ENCODE assay signal across 16 cellular contexts in the genomic region with DNA sequence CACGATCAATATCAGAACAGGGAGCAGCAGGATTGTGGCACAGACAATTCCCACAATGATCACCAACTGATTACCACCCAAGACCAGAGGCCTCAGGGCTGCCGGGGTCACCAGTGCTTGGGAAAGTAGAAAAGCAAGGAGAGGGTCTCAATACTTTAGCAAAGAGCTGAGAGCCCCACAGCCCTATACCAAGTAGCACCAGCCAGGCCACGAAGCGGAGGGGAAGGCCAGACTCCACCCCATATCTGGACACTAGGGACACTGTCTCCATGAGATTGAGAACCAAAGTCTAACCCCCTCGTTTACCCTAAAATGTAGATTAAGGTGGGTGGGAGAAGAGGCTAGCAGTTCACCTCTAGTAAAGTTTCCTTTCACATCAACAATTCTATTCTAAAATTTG. TPM values are rescaled to one million over a fixed set of nuclear protein-coding genes. Genes with fewer than 3 reads are reported as not detected.
DNase-seq lines count a peak whose midpoint lies in the region; ATAC-seq and TF ChIP-seq lines count a peak whose summit lies in the region.
"Had no signal": no experiment of that assay in that cellular context is flagged by ENCODE, and none has a peak within 500 bp of the region (broad histone marks: within the 10 kb centered on the region; RNA-seq: fewer than 3 reads in every experiment).

No MANE protein-coding gene starts in this region.

- ATAC-seq in activated T-cell treated with anti-CD3 and anti-CD28 coated beads, Interleukin-2, amount 50 U/mL, for 4 hours, result peak; percentile 7 to 10
- no peak for ATAC-seq in T-helper 17 cell
- ATAC-seq in GM18870 (IDR thresholded peaks at IDR 0.05; ENCODE audit: unreplicated experiment), result no peak
- ATAC-seq: A549, GM12878, GM23338 had no signal

- no peak overlapping the region for H3K27ac ChIP-seq in neuronal stem cell (replicated peaks; ENCODE audit: low read length)
- no peak overlapping the region for H3K27ac ChIP-seq in OCI-LY7 (ENCODE audit: low read depth, low read length, poor library complexity, severe bottlenecking)
- H3K27ac ChIP-seq in colonic mucosa, result no peak overlapping the region
- H3K27ac ChIP-seq: A549, C4-2B had no signal

- H3K9me2 ChIP-seq in OCI-LY7 (ENCODE audit: insufficient read depth, low read length), result no peaks in the 10 kb centered on the region

- H3K9me3 ChIP-seq in T-helper 17 cell (ENCODE audit: control insufficient read depth, low read length, poor library complexity, severe bottlenecking) (no peaks in the 10 kb centered on the region), neuronal stem cell (replicated peaks in 1 of 2; ENCODE audit: control insufficient read depth in 2 of 2, insufficient read depth in 1 of 2, low read depth in 1 of 2, low read length in 2 of 2) (no peaks in the 10 kb centered on the region), OCI-LY7 (ENCODE audit: low read length) (no peaks in the 10 kb centered on the region), colonic mucosa (no peaks in the 10 kb centered on the region)
- H3K9me3 ChIP-seq: A549, BE2C had no signal

- H2AFZ ChIP-seq in neuronal stem cell (ENCODE audit: low read length) (no peak overlapping the region), OCI-LY7 (ENCODE audit: low read length) (no peak overlapping the region)
- H2AFZ ChIP-seq: GM23338 had no signal

- no peaks in the 10 kb centered on the region for H3K9me3 Mint-ChIP-seq in activated T-cell treated with anti-CD3 and anti-CD28 coated beads, Interleukin-2, amount 50 U/mL, for 4 hours
- H3K9me3 Mint-ChIP-seq: GM23338, H9 had no signal

- no peaks in the 10 kb centered on the region for H3K4me1 ChIP-seq in neuronal stem cell (ENCODE audit: control insufficient read depth in 2 of 2, insufficient read depth in 1 of 2, low read depth in 1 of 2, low read length in 2 of 2)
- H3K4me1 ChIP-seq in OCI-LY7 (ENCODE audit: insufficient read depth, low read length, poor library complexity, severe bottlenecking), result no peaks in the 10 kb centered on the region
- peaks cover 11% of the 10 kb centered on the region for H3K4me1 ChIP-seq in colonic mucosa
- H3K4me1 ChIP-seq: BE2C had no signal

- no peak overlapping the region for H2AK5ac ChIP-seq in neuronal stem cell (ENCODE audit: low read depth, low read length)

- peak overlapping the region; percentile 30 for H3K9ac ChIP-seq in neuronal stem cell (ENCODE audit: low read depth, low read length, poor library complexity)
- H3K9ac ChIP-seq in colonic mucosa (ENCODE audit: low read depth in 2 of 2, low read length in 2 of 2), result no peak overlapping the region

- H3K36me3 Mint-ChIP-seq in activated T-cell treated with anti-CD3 and anti-CD28 coated beads, Interleukin-2, amount 50 U/mL, for 4 hours (ENCODE audit: insufficient read depth), result peaks cover 19% of the 10 kb centered on the region
- peaks cover under 1% of the 10 kb centered on the region for H3K36me3 Mint-ChIP-seq in T-helper 17 cell (ENCODE audit: low read depth)

- no peak overlapping the region for H2BK5ac ChIP-seq in neuronal stem cell (ENCODE audit: low read length)

- H3K4me2 ChIP-seq in neuronal stem cell (ENCODE audit: insufficient read depth, low read length, poor library complexity, severe bottlenecking) (no peak overlapping the region), OCI-LY7 (ENCODE audit: low read length) (no peak overlapping the region)
- H3K4me2 ChIP-seq: A549, GM23338 had no signal

- H3K27me3 ChIP-seq in neuronal stem cell (ENCODE audit: control insufficient read depth in 3 of 3, insufficient read depth in 3 of 3, low read depth in 1 of 3, low read length in 3 of 3), result peaks cover 0 to 40% (median 2%) of the 10 kb centered on the region in 3 experiments
- no peaks in the 10 kb centered on the region for H3K27me3 ChIP-seq in colonic mucosa

- peaks cover 14% of the 10 kb centered on the region for H3K4me1 Mint-ChIP-seq in activated T-cell treated with anti-CD3 and anti-CD28 coated beads, Interleukin-2, amount 50 U/mL, for 4 hours (ENCODE audit: low read depth)
- H3K4me1 Mint-ChIP-seq in T-helper 17 cell, result peaks cover 11% of the 10 kb centered on the region

- H2BK12ac ChIP-seq in neuronal stem cell (ENCODE audit: low read length), result no peak overlapping the region

- H3K14ac ChIP-seq in neuronal stem cell (ENCODE audit: low read length), result no peak overlapping the region

- H3K79me1 ChIP-seq in neuronal stem cell (ENCODE audit: low read depth, low read length), result no peaks in the 10 kb centered on the region

- intact Hi-C loops in OCI-LY7 (cut with micrococcal nuclease; ENCODE audit: unreplicated experiment), result no loop called here
- intact Hi-C loops in colonic mucosa (cut with DNase I), result loop anchor here (5.0 kb wide), 1 partner anchor 152 kb away; no protein-coding TSS in a partner anchor

- H3K23ac ChIP-seq in neuronal stem cell (ENCODE audit: low read depth, low read length, poor library complexity), result no peak overlapping the region

- POLR2A ChIA-PET in OCI-LY7 (lab: Charles Lee), result interaction anchor here (2.1 kb wide), 1 partner anchor 13 kb away, joined by 4 read pairs; no protein-coding TSS in a partner anchor

- H3K27ac Mint-ChIP-seq in T-helper 17 cell, result no peak overlapping the region
- H3K27ac Mint-ChIP-seq: GM23338, H9 had no signal

- no peak overlapping the region for H3K18ac ChIP-seq in neuronal stem cell (ENCODE audit: low read length)

- H3K79me2 ChIP-seq in OCI-LY7 (ENCODE audit: insufficient read depth, low read depth, low read length), result no peaks in the 10 kb centered on the region

- TF ChIP-seq CTCF in OCI-LY7 (conservative IDR thresholded peaks at IDR 0.05; ENCODE audit: low read length) (no peak), colonic mucosa (IDR thresholded peaks at IDR 0.05) (no peak)

- H3K4me3 Mint-ChIP-seq in activated T-cell treated with anti-CD3 and anti-CD28 coated beads, Interleukin-2, amount 50 U/mL, for 4 hours, result peak overlapping the region; percentile 29
- peak overlapping the region; percentile 55 for H3K4me3 Mint-ChIP-seq in T-helper 17 cell
- H3K4me3 Mint-ChIP-seq: GM23338, H9 had no signal

- H4K20me1 ChIP-seq in OCI-LY7 (ENCODE audit: insufficient read depth, low read length), result no peaks in the 10 kb centered on the region

- no peak overlapping the region for H3K4ac ChIP-seq in neuronal stem cell (ENCODE audit: low read length)

- CTCF ChIA-PET in OCI-LY7 (lab: Charles Lee; ENCODE audit: unreplicated experiment), result no interaction called here

- WGBS in neuronal stem cell (ENCODE audit: extremely low coverage in 2 of 2, insufficient read length in 2 of 2, insufficient replicate concordance in 1 of 2), 2 donors, result no CpG with 5 or more reads among the region's 5 CpGs

- H2BK15ac ChIP-seq in neuronal stem cell (ENCODE audit: low read length), result no peak overlapping the region

- no peak overlapping the region for H4K8ac ChIP-seq in neuronal stem cell (ENCODE audit: low read depth, low read length)

- DNase-seq in activated T-cell treated with anti-CD3 and anti-CD28 coated beads, Interleukin-2, amount 50 U/mL, for 4 hours, result no peak
- no peak for DNase-seq in activated T-cell treated with anti-CD3 and anti-CD28 coated beads, Interleukin-2, amount 50 U/mL, for 1 hour
- no peak for DNase-seq in T-helper 17 cell
- no peak for DNase-seq in neuronal stem cell (ENCODE audit: low spot score)
- DNase-seq in OCI-LY7 (ENCODE audit: low spot score), result no peak
- no peak for DNase-seq in colonic mucosa
- DNase-seq: BE2C, DMS79, H9 had no signal

- H4K91ac ChIP-seq in neuronal stem cell (ENCODE audit: low read depth, low read length, poor library complexity), result no peak overlapping the region

- no peaks in the 10 kb centered on the region for H3K36me3 ChIP-seq in neuronal stem cell (replicated peaks in 1 of 2; ENCODE audit: control insufficient read depth in 2 of 2, insufficient read depth in 2 of 2, low read length in 2 of 2)
- no peaks in the 10 kb centered on the region for H3K36me3 ChIP-seq in OCI-LY7 (ENCODE audit: insufficient read depth, low read length)
- no peaks in the 10 kb centered on the region for H3K36me3 ChIP-seq in colonic mucosa
- H3K36me3 ChIP-seq: BE2C had no signal

- H3K4me3 ChIP-seq in neuronal stem cell (ENCODE audit: low read length in 2 of 2) (no peak overlapping the region), OCI-LY7 (ENCODE audit: low read depth, low read length, poor library complexity, severe bottlenecking) (no peak overlapping the region), colonic mucosa (no peak overlapping the region)
- H3K4me3 ChIP-seq: A549, GM12878, GM23338 had no signal

- no TSS peak for BruUV-seq in OCI-LY7 (replicated peaks; lab: Mats Ljungman, UMichigan)

- H2BK120ac ChIP-seq in neuronal stem cell (ENCODE audit: low read depth, low read length), result no peak overlapping the region

- H3K27me3 Mint-ChIP-seq in activated T-cell treated with anti-CD3 and anti-CD28 coated beads, Interleukin-2, amount 50 U/mL, for 4 hours (ENCODE audit: low read depth), result no peaks in the 10 kb centered on the region
- no peaks in the 10 kb centered on the region for H3K27me3 Mint-ChIP-seq in T-helper 17 cell

RNA-seq across cellular contexts. Expression of a gene that starts 24.1 kb away (rescaled TPM):
- total RNA-seq in activated T-cell treated with anti-CD3 and anti-CD28 coated beads, Interleukin-2, amount 50 U/mL, for 4 hours, result not detected
- total RNA-seq in T-helper 17 cell (not detected), OCI-LY7 (2022) (0.10 TPM in 1 of 2 replicates, not detected in the other), colonic mucosa (under 1 TPM; 0.12 to 0.45 TPM)
- polyA plus RNA-seq in neuronal stem cell (2013, experiment 1 of 2), result 0.14 TPM
- polyA plus RNA-seq in neuronal stem cell (2013, experiment 2 of 2), result 0.14 TPM
- 0.06 TPM in 1 of 2 replicates, not detected in the other for total RNA-seq in OCI-LY7 (2014; rRNA removed; shearing (Covaris generic))
- total RNA-seq: GM12878, H9 had no signal
- polyA plus RNA-seq: A549, GM23338 had no signal

RNA-seq across cellular contexts. Expression of a gene that starts 24.3 kb away (rescaled TPM):
- 100 to 1,000 TPM; 135 to 153 (median 137) TPM for total RNA-seq in activated T-cell treated with anti-CD3 and anti-CD28 coated beads, Interleukin-2, amount 50 U/mL, for 4 hours
- total RNA-seq in T-helper 17 cell (10 to 100 TPM; 79.9 to 84.0 TPM), OCI-LY7 (2022) (0.63 and 0.74 TPM in 2 replicates), colonic mucosa (10 to 100 TPM in 1 of 2 donors, 1 to 10 TPM in 1; 3.3 to 12.0 TPM)
- polyA plus RNA-seq in neuronal stem cell (2013, experiment 1 of 2), result 0.03 TPM
- not detected for polyA plus RNA-seq in neuronal stem cell (2013, experiment 2 of 2)
- total RNA-seq in OCI-LY7 (2014; rRNA removed; shearing (Covaris generic)), result 0.73 and 1.4 TPM in 2 replicates
- total RNA-seq: G401 had no signal
- polyA plus RNA-seq: A549, AG04450 had no signal

RNA-seq across cellular contexts. Expression of a gene that starts 47.9 kb away (rescaled TPM):
- not detected for total RNA-seq in activated T-cell treated with anti-CD3 and anti-CD28 coated beads, Interleukin-2, amount 50 U/mL, for 4 hours
- not detected for total RNA-seq in T-helper 17 cell
- polyA plus RNA-seq in neuronal stem cell (2013, experiment 1 of 2), result 1.0 TPM
- 0.97 TPM for polyA plus RNA-seq in neuronal stem cell (2013, experiment 2 of 2)
- total RNA-seq in OCI-LY7 (2014; rRNA removed; shearing (Covaris generic)), result not detected in 2 replicates
- not detected in 2 replicates for total RNA-seq in OCI-LY7 (2022)
- 1 to 10 TPM in 1 of 2 donors, under 1 TPM in 1; 0.59 to 1.5 TPM for total RNA-seq in colonic mucosa
- total RNA-seq: G401, GM12878 had no signal

RNA-seq across cellular contexts. Expression of a gene that starts 51.7 kb away (rescaled TPM):
- total RNA-seq in activated T-cell treated with anti-CD3 and anti-CD28 coated beads, Interleukin-2, amount 50 U/mL, for 4 hours, result 10 to 100 TPM; 52.7 to 72.0 (median 56.4) TPM
- total RNA-seq in T-helper 17 cell (10 to 100 TPM; 24.5 to 26.4 TPM), OCI-LY7 (2022) (5.8 and 6.9 TPM in 2 replicates), colonic mucosa (10 to 100 TPM; 10.9 to 27.8 TPM)
- 0.47 TPM for polyA plus RNA-seq in neuronal stem cell (2013, experiment 1 of 2)
- 0.47 TPM for polyA plus RNA-seq in neuronal stem cell (2013, experiment 2 of 2)
- 1.9 and 2.2 TPM in 2 replicates for total RNA-seq in OCI-LY7 (2014; rRNA removed; shearing (Covaris generic))
- total RNA-seq: G401 had no signal

Comparison
In these comparisons a context has a peak if more than half of its experiments do, and no peak if none do; other contexts are left out.
1. ATAC-seq: peak in activated T-cell treated with anti-CD3 and anti-CD28 coated beads, Interleukin-2, amount 50 U/mL, for 4 hours (2 of 2); none in T-helper 17 cell (single experiment) and GM18870 (single experiment).
2. RNA of a gene that starts 24.3 kb away (total RNA-seq): 135 to 153 TPM in activated T-cell treated with anti-CD3 and anti-CD28 coated beads, Interleukin-2, amount 50 U/mL, for 4 hours and 79.9 to 84.0 TPM in T-helper 17 cell; 3.3 to 12.0 TPM in colonic mucosa and 0.63 to 1.4 TPM in OCI-LY7; every median in the first group is over 4 times any median in the second.